ENCODE assay signal across 31 cellular contexts in the genomic region with DNA sequence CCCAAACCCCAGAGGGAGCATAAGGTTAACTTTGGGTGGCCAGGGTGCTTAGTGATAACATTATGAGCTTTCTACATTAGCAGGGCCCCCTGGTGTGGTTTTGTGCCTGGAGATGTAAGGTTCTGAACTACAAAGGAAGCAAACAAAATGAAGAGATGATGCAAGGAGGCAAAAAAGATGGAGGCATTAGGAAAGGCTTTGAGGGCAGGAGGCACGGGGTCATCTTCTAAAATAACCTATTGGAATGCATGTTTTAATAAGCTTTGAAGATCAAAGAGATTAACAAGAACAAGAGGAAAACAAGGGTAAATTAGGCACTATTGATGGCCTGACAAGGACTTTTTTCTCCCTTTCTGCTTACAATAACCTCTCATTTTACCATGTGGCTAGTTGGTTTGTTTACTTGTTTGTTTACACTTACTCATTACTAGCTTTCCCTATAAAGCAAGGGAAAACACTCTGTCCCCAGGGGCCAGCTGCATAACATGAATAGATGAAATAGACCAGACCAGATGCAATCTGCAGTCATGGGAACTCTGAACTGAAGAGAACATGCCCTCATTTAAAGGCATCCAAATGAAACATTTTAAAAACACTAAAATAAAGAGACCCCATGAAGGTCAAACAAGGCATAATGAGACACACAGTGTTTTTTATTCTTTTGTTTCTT.
A peak's percentile ranks its signal among the peaks of the same experiment; 100 is the strongest.
DNase-seq lines count a peak whose midpoint lies in the region; ATAC-seq lines count a peak whose summit lies in the region.
"Had no signal": no experiment of that assay in that cellular context is flagged by ENCODE, and none has a peak within 500 bp of the region (broad histone marks: within the 10 kb centered on the region; RNA-seq: fewer than 3 reads in every experiment).

No MANE protein-coding gene starts in this region.

- no peak overlapping the region for H2AFZ ChIP-seq in mesenchymal stem cell (ENCODE audit: low read depth, low read length)

- no peak overlapping the region for H3K4ac ChIP-seq in mesenchymal stem cell (ENCODE audit: low read depth in 1 of 2, low read length in 2 of 2)

- H3K4me1 Mint-ChIP-seq in activated T-cell treated with anti-CD3 and anti-CD28 coated beads, Interleukin-2, amount 50 U/mL, for 72 hours (ENCODE audit: low read depth) = no peaks in the 10 kb centered on the region
- no peaks in the 10 kb centered on the region for H3K4me1 Mint-ChIP-seq in activated T-cell treated with anti-CD3 and anti-CD28 coated beads, Interleukin-2, amount 50 U/mL, for 4 hours (ENCODE audit: low read depth)
- H3K4me1 Mint-ChIP-seq in activated CD8-positive, alpha-beta memory T cell treated with anti-CD3 and anti-CD28 coated beads, Interleukin-2, amount 10 ng/mL, durations not matched to agents 7 days and 5 days = no peaks in the 10 kb centered on the region
- H3K4me1 Mint-ChIP-seq: B cell; central memory CD8-positive, alpha-beta T cell; naive thymus-derived CD4-positive, alpha-beta T cell; T-helper 17 cell had no signal

- no peak overlapping the region for H2BK120ac ChIP-seq in mesenchymal stem cell (ENCODE audit: low read depth, low read length)

- H3K9me3 Mint-ChIP-seq in activated T-cell treated with anti-CD3 and anti-CD28 coated beads, Interleukin-2, amount 50 U/mL, for 72 hours = peaks cover 2 to 5% of the 10 kb centered on the region in 2 donors
- H3K9me3 Mint-ChIP-seq in activated T-cell treated with anti-CD3 and anti-CD28 coated beads, Interleukin-2, amount 50 U/mL, for 4 hours = peaks cover 4% of the 10 kb centered on the region
- H3K9me3 Mint-ChIP-seq in activated CD8-positive, alpha-beta memory T cell treated with anti-CD3 and anti-CD28 coated beads, Interleukin-2, amount 10 ng/mL, durations not matched to agents 7 days and 5 days (ENCODE audit: low read depth) = peaks cover 5% of the 10 kb centered on the region
- H3K9me3 Mint-ChIP-seq: activated CD8-positive, alpha-beta T cell treated with anti-CD3 and anti-CD28 coated beads for 36 hours had no signal

- no peaks in the 10 kb centered on the region for H3K27me3 ChIP-seq in mesenchymal stem cell (ENCODE audit: control insufficient read depth in 1 of 2, insufficient read depth in 1 of 2, low read length in 2 of 2)
- H3K27me3 ChIP-seq: gastroesophageal sphincter, pancreas, stomach had no signal

- CTCF ChIA-PET in activated CD8-positive, alpha-beta memory T cell treated with anti-CD3 and anti-CD28 coated beads, Interleukin-2, amount 10 ng/mL, durations not matched to agents 7 days and 5 days (lab: Charles Lee) = no interaction called here

- no peak overlapping the region for H2AK5ac ChIP-seq in mesenchymal stem cell (ENCODE audit: low read length, severe bottlenecking)

- H3K9ac ChIP-seq in mesenchymal stem cell (ENCODE audit: low read length) = no peak overlapping the region

- H4K91ac ChIP-seq in mesenchymal stem cell (ENCODE audit: low read length) = no peak overlapping the region

- no peak overlapping the region for H2BK5ac ChIP-seq in mesenchymal stem cell (ENCODE audit: low read depth, low read length, poor library complexity, severe bottlenecking)

- no peaks in the 10 kb centered on the region for H3K27me3 Mint-ChIP-seq in activated T-cell treated with anti-CD3 and anti-CD28 coated beads, Interleukin-2, amount 50 U/mL, for 72 hours (ENCODE audit: low read depth)
- H3K27me3 Mint-ChIP-seq in activated T-cell treated with anti-CD3 and anti-CD28 coated beads, Interleukin-2, amount 50 U/mL, for 4 hours (ENCODE audit: low read depth) = no peaks in the 10 kb centered on the region
- H3K27me3 Mint-ChIP-seq in activated CD8-positive, alpha-beta memory T cell treated with anti-CD3 and anti-CD28 coated beads, Interleukin-2, amount 10 ng/mL, durations not matched to agents 7 days and 5 days = no peaks in the 10 kb centered on the region
- H3K27me3 Mint-ChIP-seq: activated CD8-positive, alpha-beta T cell treated with anti-CD3 and anti-CD28 coated beads for 36 hours; B cell; central memory CD8-positive, alpha-beta T cell; dendritic cell treated with granulocyte-macrophage colony-stimulating factor and Interleukin-4, amounts not matched to agents 40 ng/mL and 50 ng/mL, for 4 days; naive thymus-derived CD4-positive, alpha-beta T cell; T-helper 17 cell; type B pancreatic cell had no signal

- H3K4me1 ChIP-seq in mesenchymal stem cell (ENCODE audit: control insufficient read depth, insufficient read depth, low read depth, low read length) = no peaks in the 10 kb centered on the region
- H3K4me1 ChIP-seq: pancreas had no signal

- peak overlapping the region; percentile 50 for H3K27ac ChIP-seq in angular gyrus (ENCODE audit: low read depth, low read length)
- no peak overlapping the region for H3K27ac ChIP-seq in mesenchymal stem cell (ENCODE audit: low read length, poor library complexity, severe bottlenecking)
- H3K27ac ChIP-seq: gastroesophageal sphincter, pancreas, stomach had no signal

- H3K4me3 ChIP-seq in mesenchymal stem cell (ENCODE audit: insufficient read depth in 1 of 2, low read depth in 1 of 2, low read length in 2 of 2) = no peak overlapping the region
- H3K4me3 ChIP-seq: gastroesophageal sphincter, pancreas, smooth muscle cell, stomach had no signal

- no peak overlapping the region for H4K8ac ChIP-seq in mesenchymal stem cell (ENCODE audit: low read length)

- H3K9me3 ChIP-seq in mesenchymal stem cell (ENCODE audit: control insufficient read depth, low read length) = no peaks in the 10 kb centered on the region
- H3K9me3 ChIP-seq: gastroesophageal sphincter, pancreas, stomach had no signal

- H3K18ac ChIP-seq in mesenchymal stem cell (ENCODE audit: low read depth in 1 of 2, low read length in 2 of 2) = no peak overlapping the region

- peak overlapping the region; percentile 15 for H3K27ac Mint-ChIP-seq in activated T-cell treated with anti-CD3 and anti-CD28 coated beads, Interleukin-2, amount 50 U/mL, for 72 hours
- H3K27ac Mint-ChIP-seq in activated CD8-positive, alpha-beta memory T cell treated with anti-CD3 and anti-CD28 coated beads, Interleukin-2, amount 10 ng/mL, durations not matched to agents 7 days and 5 days = no peak overlapping the region
- H3K27ac Mint-ChIP-seq: activated CD8-positive, alpha-beta T cell treated with anti-CD3 and anti-CD28 coated beads for 36 hours; B cell; dendritic cell treated with granulocyte-macrophage colony-stimulating factor and Interleukin-4, amounts not matched to agents 40 ng/mL and 50 ng/mL, for 4 days; naive thymus-derived CD4-positive, alpha-beta T cell; T-helper 17 cell; type B pancreatic cell had no signal

- H3K36me3 ChIP-seq in mesenchymal stem cell (ENCODE audit: control insufficient read depth in 1 of 2, insufficient read depth in 2 of 2, low read depth in 1 of 2, low read length in 2 of 2) = no peaks in the 10 kb centered on the region
- H3K36me3 ChIP-seq: gastroesophageal sphincter, pancreas, stomach had no signal

- no peak overlapping the region for H2BK15ac ChIP-seq in mesenchymal stem cell (ENCODE audit: low read depth, poor library complexity, severe bottlenecking)

- 0% methylated on average over 1 of the region's 1 CpG for WGBS in mesenchymal stem cell

- H3K4me2 ChIP-seq in mesenchymal stem cell (ENCODE audit: low read length, poor library complexity, severe bottlenecking) = no peak overlapping the region
- H3K4me2 ChIP-seq: smooth muscle cell had no signal

- no peak overlapping the region for H3K14ac ChIP-seq in mesenchymal stem cell (ENCODE audit: low read length in 2 of 2)

- H3K79me1 ChIP-seq in mesenchymal stem cell (replicated peaks; ENCODE audit: low read length, poor library complexity, severe bottlenecking) = no peaks in the 10 kb centered on the region

- no peak overlapping the region for H2BK12ac ChIP-seq in mesenchymal stem cell (ENCODE audit: low read length in 2 of 2)

- ATAC-seq in activated T-cell treated with anti-CD3 and anti-CD28 coated beads, Interleukin-2, amount 50 U/mL, for 72 hours (replicated peaks in 1 of 2) = no peak
- no peak for ATAC-seq in activated T-cell treated with anti-CD3 and anti-CD28 coated beads, Interleukin-2, amount 50 U/mL, for 4 hours
- ATAC-seq in activated CD8-positive, alpha-beta memory T cell treated with anti-CD3 and anti-CD28 coated beads, Interleukin-2, amount 10 ng/mL, durations not matched to agents 7 days and 5 days = no peak
- ATAC-seq in HG03520 (IDR thresholded peaks at IDR 0.05; ENCODE audit: unreplicated experiment) = no peak
- ATAC-seq: activated CD4-positive, CD25-positive, alpha-beta regulatory T cell treated with anti-CD3 and anti-CD28 coated beads, Interleukin-2, amount 50 U/mL, for 24 hours; activated CD8-positive, alpha-beta T cell treated with anti-CD3 and anti-CD28 coated beads for 36 hours; gastroesophageal sphincter; left ventricle myocardium superior; naive thymus-derived CD4-positive, alpha-beta T cell; pancreas; T-helper 17 cell had no signal

- H3K23ac ChIP-seq in mesenchymal stem cell (ENCODE audit: low read length in 2 of 2) = no peak overlapping the region

- no peak overlapping the region for H3K4me3 Mint-ChIP-seq in activated T-cell treated with anti-CD3 and anti-CD28 coated beads, Interleukin-2, amount 50 U/mL, for 72 hours
- H3K4me3 Mint-ChIP-seq in activated T-cell treated with anti-CD3 and anti-CD28 coated beads, Interleukin-2, amount 50 U/mL, for 4 hours = no peak overlapping the region
- no peak overlapping the region for H3K4me3 Mint-ChIP-seq in activated CD8-positive, alpha-beta memory T cell treated with anti-CD3 and anti-CD28 coated beads, Interleukin-2, amount 10 ng/mL, durations not matched to agents 7 days and 5 days
- H3K4me3 Mint-ChIP-seq: activated CD8-positive, alpha-beta T cell treated with anti-CD3 and anti-CD28 coated beads for 36 hours; B cell; central memory CD8-positive, alpha-beta T cell; dendritic cell treated with granulocyte-macrophage colony-stimulating factor and Interleukin-4, amounts not matched to agents 40 ng/mL and 50 ng/mL, for 4 days; naive thymus-derived CD4-positive, alpha-beta T cell; T-helper 17 cell; type B pancreatic cell had no signal

- no peaks in the 10 kb centered on the region for H3K36me3 Mint-ChIP-seq in activated T-cell treated with anti-CD3 and anti-CD28 coated beads, Interleukin-2, amount 50 U/mL, for 72 hours (ENCODE audit: insufficient read depth in 2 of 2)
- H3K36me3 Mint-ChIP-seq in activated T-cell treated with anti-CD3 and anti-CD28 coated beads, Interleukin-2, amount 50 U/mL, for 4 hours (ENCODE audit: insufficient read depth) = no peaks in the 10 kb centered on the region
- H3K36me3 Mint-ChIP-seq in activated CD8-positive, alpha-beta memory T cell treated with anti-CD3 and anti-CD28 coated beads, Interleukin-2, amount 10 ng/mL, durations not matched to agents 7 days and 5 days = no peaks in the 10 kb centered on the region
- H3K36me3 Mint-ChIP-seq: naive thymus-derived CD4-positive, alpha-beta T cell; type B pancreatic cell had no signal

- no peak for DNase-seq in activated T-cell treated with anti-CD3 and anti-CD28 coated beads, Interleukin-2, amount 50 U/mL, for 72 hours
- DNase-seq in activated T-cell treated with anti-CD3 and anti-CD28 coated beads, Interleukin-2, amount 50 U/mL, for 4 hours = no peak
- DNase-seq in mesenchymal stem cell (peak; percentile 37), DMS153 treated with DMSO at 0.1 percent for 48 hours (lab: John Stamatoyannopoulos, UW; ENCODE audit: unreplicated experiment) (no peak), OCI-M2 (lab: John Stamatoyannopoulos, UW; ENCODE audit: unreplicated experiment) (no peak)
- no peak for DNase-seq in activated CD8-positive, alpha-beta memory T cell treated with anti-CD3 and anti-CD28 coated beads, Interleukin-2, amount 10 ng/mL, durations not matched to agents 7 days and 5 days
- DNase-seq: activated CD8-positive, alpha-beta T cell treated with anti-CD3 and anti-CD28 coated beads for 36 hours; activated gamma-delta T cell; activated T-cell treated with anti-CD3 and anti-CD28 coated beads for 4 hours; DMS153; hippocampal formation; left ventricle myocardium superior; midbrain; MM.1S; naive thymus-derived CD4-positive, alpha-beta T cell; NCI-H524; pancreas; RPMI8226; stimulated activated CD4-positive, alpha-beta T cell treated with anti-CD3 and anti-CD28 coated beads, Interleukin-1b, Interleukin-23, amount 100 ng/mL, for 48 hours; stimulated activated CD8-positive, alpha-beta memory T cell treated with anti-CD3 and anti-CD28 coated beads, Interleukin-4, amount 100 ng/mL, for 48 hours; stomach; T-helper 17 cell had no signal
